Comparison of ENCODE assay signal across 16 cellular contexts in genomic region chr4:114334808-114335739, GRCh38.
DNase-seq lines count a peak whose midpoint lies in the region; ATAC-seq and TF ChIP-seq lines count a peak whose summit lies in the region.
"Had no signal": no experiment of that assay in that cellular context is flagged by ENCODE, and none has a peak within 500 bp of the region (broad histone marks: within the 10 kb centered on the region; RNA-seq: fewer than 3 reads in every experiment).

No MANE protein-coding gene starts in this region.

- intact Hi-C loops in IMR-90 (cut with micrococcal nuclease) = no loop called here
- intact Hi-C loops in activated CD4-positive, alpha-beta T cell treated with anti-CD3 and anti-CD28 coated beads, Interleukin-2, amount 10 ng/mL, durations not matched to agents 24 days and 14 days (cut with micrococcal nuclease) = no loop called here
- intact Hi-C loops in CD4-positive, alpha-beta T cell (cut with DNase I, micrococcal nuclease) = no loop called here

- no peak overlapping the region for H2BK20ac ChIP-seq in IMR-90 (ENCODE audit: low read depth, low read length)

- no peaks in the 10 kb centered on the region for H3K4me1 ChIP-seq in IMR-90 (ENCODE audit: control insufficient read depth, insufficient read depth, low read length)
- H3K4me1 ChIP-seq: SJCRH30 had no signal

- BruUV-seq in IMR-90 (replicated peaks; lab: Mats Ljungman, UMichigan) = no TSS peak

- POLR2A ChIA-PET in IMR-90 (lab: Charles Lee; ENCODE audit: unreplicated experiment) = no interaction called here
- POLR2A ChIA-PET in CD4-positive, alpha-beta T cell (lab: Charles Lee) = no interaction called here

- no peak for TF ChIP-seq RAD21 in IMR-90 (IDR thresholded peaks at IDR 0.05; ENCODE audit: low read length)

- no peak overlapping the region for H3K56ac ChIP-seq in IMR-90 (ENCODE audit: extremely low read depth, insufficient read depth, low read length)

- no peaks in the 10 kb centered on the region for H3K27me3 ChIP-seq in IMR-90 (ENCODE audit: control insufficient read depth, insufficient read depth, low read length)
- no peaks in the 10 kb centered on the region for H3K27me3 ChIP-seq in CD4-positive, alpha-beta T cell (ENCODE audit: control insufficient read depth, insufficient read depth, low read length)
- H3K27me3 ChIP-seq: SJCRH30 had no signal

- H3K9me3 Mint-ChIP-seq in activated CD4-positive, alpha-beta T cell treated with anti-CD3 and anti-CD28 coated beads, Interleukin-2, amount 10 ng/mL, durations not matched to agents 24 days and 14 days = peaks cover 3% of the 10 kb centered on the region
- peaks cover 2% of the 10 kb centered on the region for H3K9me3 Mint-ChIP-seq in CD4-positive, alpha-beta T cell

- H3K9me1 ChIP-seq in IMR-90 (ENCODE audit: insufficient read depth, low read length) = no peaks in the 10 kb centered on the region; the same call in 1 of the 2 replicates

- ATAC-seq in IMR-90 (ENCODE audit: low read depth) (no peak), SK-N-SH treated with all-trans-retinoic acid at 6 μM for 48 hours (peak; percentile 86)
- ATAC-seq in CD4-positive, alpha-beta T cell (ENCODE audit: poor library complexity) = no peak

- H3K27ac Mint-ChIP-seq in activated CD4-positive, alpha-beta T cell treated with anti-CD3 and anti-CD28 coated beads, Interleukin-2, amount 10 ng/mL, durations not matched to agents 24 days and 14 days = no peak overlapping the region
- no peak overlapping the region for H3K27ac Mint-ChIP-seq in CD4-positive, alpha-beta T cell

- CTCF ChIA-PET in IMR-90 (lab: Yijun Ruan, JAX) = no interaction called here
- CTCF ChIA-PET in CD4-positive, alpha-beta T cell (lab: Charles Lee) = no interaction called here

- H4K5ac ChIP-seq in IMR-90 (ENCODE audit: low read depth, low read length) = no peak overlapping the region

- no peak for TF ChIP-seq POLR2A in IMR-90 (IDR thresholded peaks at IDR 0.05; ENCODE audit: low read depth, low read length)

- TF ChIP-seq CTCF in IMR-90 (conservative IDR thresholded peaks at IDR 0.05; ENCODE audit: low read depth, low read length) = no peak
- no peak for TF ChIP-seq CTCF in CD4-positive, alpha-beta T cell (IDR thresholded peaks at IDR 0.05)

- WGBS in IMR-90 (ENCODE audit: extremely low coverage in 2 of 2, insufficient read length in 1 of 2), 2 experiments = no CpG with 5 or more reads among the region's 2 CpGs

- no peaks in the 10 kb centered on the region for H4K20me1 ChIP-seq in IMR-90 (ENCODE audit: insufficient read depth, low read length)

- H3K27ac ChIP-seq in IMR-90 (ENCODE audit: insufficient read depth, low read length) = no peak overlapping the region
- H3K27ac ChIP-seq in CD4-positive, alpha-beta T cell (ENCODE audit: low read depth, low read length) = no peak overlapping the region
- H3K27ac ChIP-seq: C4-2B, SJCRH30 had no signal

- H3K14ac ChIP-seq in IMR-90 (replicated peaks; ENCODE audit: low read depth, low read length) = no peak overlapping the region

- no peak overlapping the region for H3K4me3 Mint-ChIP-seq in activated CD4-positive, alpha-beta T cell treated with anti-CD3 and anti-CD28 coated beads, Interleukin-2, amount 10 ng/mL, durations not matched to agents 24 days and 14 days
- no peak overlapping the region for H3K4me3 Mint-ChIP-seq in CD4-positive, alpha-beta T cell

- H3K4me1 Mint-ChIP-seq in activated CD4-positive, alpha-beta T cell treated with anti-CD3 and anti-CD28 coated beads, Interleukin-2, amount 10 ng/mL, durations not matched to agents 24 days and 14 days = no peaks in the 10 kb centered on the region
- H3K4me1 Mint-ChIP-seq in CD4-positive, alpha-beta T cell (ENCODE audit: low read depth) = no peaks in the 10 kb centered on the region

- H4K91ac ChIP-seq in IMR-90 (ENCODE audit: insufficient read depth, low read depth, low read length) = no peak overlapping the region

- in situ Hi-C loops in IMR-90 (cut with MboI; ENCODE audit: low sequenced_read_pairs) = no loop called here

- H3K9ac ChIP-seq in IMR-90 (ENCODE audit: low read depth, low read length) = no peak overlapping the region

- H2BK15ac ChIP-seq in IMR-90 (ENCODE audit: low read depth, low read length) = no peak overlapping the region

- H3K36me3 Mint-ChIP-seq in activated CD4-positive, alpha-beta T cell treated with anti-CD3 and anti-CD28 coated beads, Interleukin-2, amount 10 ng/mL, durations not matched to agents 24 days and 14 days (ENCODE audit: low read depth) = no peaks in the 10 kb centered on the region
- no peaks in the 10 kb centered on the region for H3K36me3 Mint-ChIP-seq in CD4-positive, alpha-beta T cell (ENCODE audit: low read depth)

- H2BK120ac ChIP-seq in IMR-90 (ENCODE audit: low read depth, low read length) = no peak overlapping the region

- dilution Hi-C loops in IMR-90 (cut with HindIII; ENCODE audit: low sequenced_read_pairs, unreplicated experiment) = no loop called here

- no peak overlapping the region for H2BK5ac ChIP-seq in IMR-90 (ENCODE audit: low read depth, low read length, poor library complexity, severe bottlenecking)

- peaks cover 2% of the 10 kb centered on the region; the same call in 1 of the 2 replicates for H3K9me3 ChIP-seq in IMR-90 (ENCODE audit: control insufficient read depth, insufficient read depth, low read length)
- no peaks in the 10 kb centered on the region for H3K9me3 ChIP-seq in CD4-positive, alpha-beta T cell (ENCODE audit: control insufficient read depth, low read length)
- H3K9me3 ChIP-seq: SJCRH30 had no signal

- H3K4me3 ChIP-seq in IMR-90 (ENCODE audit: insufficient read depth, low read depth, low read length) = no peak overlapping the region
- H3K4me3 ChIP-seq: SJCRH30 had no signal

- DNase-seq in A172 (ENCODE audit: low spot score) = peak; percentile 1
- DNase-seq in IMR-90 = no peak
- peak; percentile 19 to 28 for DNase-seq in lung microvascular endothelial cell (ENCODE audit: low read depth in 2 of 2)
- DNase-seq in activated CD4-positive, alpha-beta T cell treated with anti-CD3 and anti-CD28 coated beads, Interleukin-2, amount 10 ng/mL, durations not matched to agents 24 days and 14 days = no peak
- no peak for DNase-seq in CD4-positive, alpha-beta T cell
- DNase-seq in AG08396 (ENCODE audit: low spot score) = no peak
- DNase-seq: AML-193, DMS79, NCI-H1105 treated with DMSO at 0.1 percent for 48 hours, NCI-H1694, NCI-H2081 treated with DMSO at 0.1 percent for 48 hours, NCI-H510A, NCI-H774, SJCRH30 had no signal

- H3K4ac ChIP-seq in IMR-90 (ENCODE audit: low read depth, low read length) = no peak overlapping the region

- H2AFZ ChIP-seq in IMR-90 (replicated peaks; ENCODE audit: low read length, poor library complexity) = no peak overlapping the region

- H3K4me2 ChIP-seq in IMR-90 (ENCODE audit: low read depth, low read length) = no peak overlapping the region

- no peaks in the 10 kb centered on the region for H3K27me3 Mint-ChIP-seq in activated CD4-positive, alpha-beta T cell treated with anti-CD3 and anti-CD28 coated beads, Interleukin-2, amount 10 ng/mL, durations not matched to agents 24 days and 14 days
- H3K27me3 Mint-ChIP-seq in CD4-positive, alpha-beta T cell = no peaks in the 10 kb centered on the region

- H2AK9ac ChIP-seq in IMR-90 (replicated peaks; ENCODE audit: low read depth, low read length, poor library complexity) = no peak overlapping the region

- H3K18ac ChIP-seq in IMR-90 (ENCODE audit: low read depth, low read length) = no peak overlapping the region

- H3K79me1 ChIP-seq in IMR-90 (ENCODE audit: low read depth in 1 of 2, low read length in 2 of 2) = no peaks in the 10 kb centered on the region; a peak in 1 of 4 replicates

- no peak overlapping the region for H4K8ac ChIP-seq in IMR-90 (ENCODE audit: low read depth in 2 of 2, low read length in 2 of 2)

- no peaks in the 10 kb centered on the region for H3K36me3 ChIP-seq in IMR-90 (ENCODE audit: control insufficient read depth, insufficient read depth, low read length)
- H3K36me3 ChIP-seq: SJCRH30 had no signal

- no peak overlapping the region for H3K23ac ChIP-seq in IMR-90 (ENCODE audit: low read depth, low read length)

- no peak overlapping the region for H2AK5ac ChIP-seq in IMR-90 (ENCODE audit: low read depth, low read length)

TF ChIP-seq in IMR-90, 13 proteins besides CTCF, POLR2A, EP300 and RAD21:
- TF ChIP-seq RCOR1 (IDR thresholded peaks at IDR 0.05; ENCODE audit: insufficient replicate concordance, low read length) = no peak
- TF ChIP-seq NFE2L2 (IDR thresholded peaks at IDR 0.05; ENCODE audit: low read depth, low read length) = no peak
- no peak for TF ChIP-seq CEBPB (IDR thresholded peaks at IDR 0.05; ENCODE audit: low read depth, low read length)
- peak; percentile 96 for TF ChIP-seq MAFK (IDR thresholded peaks at IDR 0.05; ENCODE audit: low read depth, low read length)

TF ChIP-seq in SK-N-SH treated with all-trans-retinoic acid at 6 μM for 48 hours, 23 proteins besides CTCF, POLR2A, EP300 and RAD21 (continues in another document):
- TF ChIP-seq BACH2 (CRISPR knock-in tag; IDR thresholded peaks at IDR 0.05; ENCODE audit: borderline replicate concordance) (peak; percentile 76; the same call in 1 of the 2 replicates), ZFP3 (CRISPR knock-in tag; IDR thresholded peaks at IDR 0.05) (no peak), SNAI2 (CRISPR knock-in tag; IDR thresholded peaks at IDR 0.05) (no peak), ISL1 (CRISPR knock-in tag; IDR thresholded peaks at IDR 0.05) (peak; percentile 98), ESRRG (CRISPR knock-in tag; IDR thresholded peaks at IDR 0.05) (no peak), ZNF8 (CRISPR knock-in tag; IDR thresholded peaks at IDR 0.05) (no peak), PPARA (CRISPR knock-in tag; IDR thresholded peaks at IDR 0.05; ENCODE audit: borderline replicate concordance) (no peak), TCF4 (CRISPR knock-in tag; IDR thresholded peaks at IDR 0.05; ENCODE audit: borderline replicate concordance) (peak; percentile 84)
- TF ChIP-seq, protein P1, sequence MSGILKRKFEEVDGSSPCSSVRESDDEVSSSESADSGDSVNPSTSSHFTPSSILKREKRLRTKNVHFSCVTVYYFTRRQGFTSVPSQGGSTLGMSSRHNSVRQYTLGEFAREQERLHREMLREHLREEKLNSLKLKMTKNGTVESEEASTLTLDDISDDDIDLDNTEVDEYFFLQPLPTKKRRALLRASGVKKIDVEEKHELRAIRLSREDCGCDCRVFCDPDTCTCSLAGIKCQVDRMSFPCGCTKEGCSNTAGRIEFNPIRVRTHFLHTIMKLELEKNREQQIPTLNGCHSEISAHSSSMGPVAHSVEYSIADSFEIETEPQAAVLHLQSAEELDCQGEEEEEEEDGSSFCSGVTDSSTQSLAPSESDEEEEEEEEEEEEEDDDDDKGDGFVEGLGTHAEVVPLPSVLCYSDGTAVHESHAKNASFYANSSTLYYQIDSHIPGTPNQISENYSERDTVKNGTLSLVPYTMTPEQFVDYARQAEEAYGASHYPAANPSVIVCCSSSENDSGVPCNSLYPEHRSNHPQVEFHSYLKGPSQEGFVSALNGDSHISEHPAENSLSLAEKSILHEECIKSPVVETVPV (CRISPR knock-in tag; IDR thresholded peaks at IDR 0.05) = 0 out of 2 replicates have a peak, but pooled peaks have one; percentile 52

Comparison
In these comparisons a context has a peak if more than half of its experiments do, and no peak if none do; other contexts are left out.
1. DNase-seq: peak in A172 (single experiment) and lung microvascular endothelial cell (2 of 2); none in IMR-90 (single experiment), activated CD4-positive, alpha-beta T cell treated with anti-CD3 and anti-CD28 coated beads, Interleukin-2, amount 10 ng/mL, durations not matched to agents 24 days and 14 days (single experiment), CD4-positive, alpha-beta T cell (0 of 10) and AG08396 (single experiment).